ENCODE assay signal across 8 cellular contexts in the genomic region with DNA sequence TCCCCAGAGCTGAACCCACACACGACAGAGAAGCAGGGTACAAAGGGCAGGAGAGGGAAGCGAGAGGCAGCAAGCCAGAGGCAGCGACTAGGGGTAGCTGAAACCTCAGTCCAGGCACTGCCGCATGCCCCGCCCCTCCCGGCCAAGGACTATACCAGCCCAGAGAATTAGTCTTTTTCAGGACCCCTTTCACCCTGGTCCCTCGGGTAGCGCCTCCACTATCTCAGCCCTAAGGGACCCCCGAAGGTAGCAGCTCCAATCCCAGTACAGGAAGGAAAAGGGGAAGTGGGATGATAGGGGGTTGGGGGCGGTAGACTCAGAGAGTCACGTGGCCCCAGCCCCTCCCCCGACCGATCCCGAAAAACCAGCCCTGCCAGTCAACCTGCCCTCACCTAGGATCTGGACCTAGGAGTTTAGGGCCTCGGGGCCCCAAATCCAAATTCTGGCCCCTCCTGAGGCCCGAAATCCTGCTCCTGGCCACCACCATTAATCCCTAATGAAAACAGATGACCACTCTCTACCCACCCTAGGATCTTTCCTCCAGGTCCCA. TPM values are rescaled to one million over a fixed set of nuclear protein-coding genes. Genes with fewer than 3 reads are reported as not detected.
DNase-seq lines count a peak whose midpoint lies in the region; ATAC-seq, FAIRE-seq and TF ChIP-seq lines count a peak whose summit lies in the region.

No MANE protein-coding gene starts in this region.

- peak overlapping the region; percentile 100 for H3K4me3 ChIP-seq in GM12878
- peak overlapping the region; percentile 82 for H3K4me3 ChIP-seq in kidney epithelial cell (ENCODE audit: low read depth, low read length)
- H3K4me3 ChIP-seq in subcutaneous abdominal adipose tissue (ENCODE audit: low read depth in 1 of 5, low read length in 5 of 5), result peak overlapping the region; percentile 23 to 98 (median 80)

- H3K27me3 ChIP-seq in GM12878 (replicated peaks in 1 of 2; ENCODE audit: control insufficient read depth in 2 of 2, insufficient read depth in 2 of 2, low read length in 1 of 2), result no peaks in the 10 kb centered on the region
- H3K27me3 ChIP-seq in kidney epithelial cell (ENCODE audit: control insufficient read depth, insufficient read depth, low read length), result no peaks in the 10 kb centered on the region
- H3K27me3 ChIP-seq in subcutaneous abdominal adipose tissue (ENCODE audit: control insufficient read depth in 5 of 5, insufficient read depth in 4 of 5, low read length in 5 of 5), result no peaks in the 10 kb centered on the region

- intact Hi-C loops in CD14-positive monocyte (cut with micrococcal nuclease), result loop anchor here (5.0 to 10.0 kb wide), 2 partner anchors 95 to 97 kb away; partner anchors contain the start of genes HSD17B8 (in 1 of the 2), KIFC1 (in 1 of the 2), RXRB (in 1 of the 2) and SLC39A7 (in 1 of the 2)
- intact Hi-C loops in GM12878 (cut with micrococcal nuclease; ENCODE audit: unreplicated experiment), result no loop called here

- H3K36me3 ChIP-seq in GM12878 (ENCODE audit: control insufficient read depth in 2 of 2, insufficient read depth in 2 of 2, low read length in 1 of 2) (peaks cover 0 to 10% of the 10 kb centered on the region in 2 experiments), kidney epithelial cell (ENCODE audit: control insufficient read depth, insufficient read depth, low read length) (peaks cover 1% of the 10 kb centered on the region), subcutaneous abdominal adipose tissue (ENCODE audit: control insufficient read depth in 5 of 5, insufficient read depth in 5 of 5, low read length in 5 of 5) (peaks cover 0 to 51% (median 42%) of the 10 kb centered on the region in 5 donors)

- peak overlapping the region; percentile 93 for H3K4me2 ChIP-seq in GM12878 (ENCODE audit: control insufficient read depth, insufficient read depth)

- peaks cover 0 to 6% (median 0%) of the 10 kb centered on the region in 7 donors for H3K9me3 Mint-ChIP-seq in CD14-positive monocyte

- H3K27ac ChIP-seq in GM12878 (ENCODE audit: control insufficient read depth, insufficient read depth) (no peak overlapping the region), subcutaneous abdominal adipose tissue (ENCODE audit: low read depth, low read length) (peak overlapping the region; percentile 74)

- RAD21 ChIA-PET in GM12878 (lab: Charles Lee; ENCODE audit: unreplicated experiment), result interaction anchor here (0.7 to 1.0 kb wide), 7 partner anchors 9 to 211 kb away, joined by 3 to 7 read pairs (median 3); partner anchors contain the start of genes B3GALT4, PFDN6, RPS18 and VPS52

- H3K9ac ChIP-seq in GM12878 (ENCODE audit: control insufficient read depth, insufficient read depth, low read length) (peak overlapping the region; percentile 18; the same call in 1 of the 2 replicates), subcutaneous abdominal adipose tissue (ENCODE audit: low read length in 5 of 5) (peak overlapping the region; percentile 59 to 86 (median 72))

- H3K79me2 ChIP-seq in GM12878 (ENCODE audit: control insufficient read depth, insufficient read depth, low read length), result peaks cover 4% of the 10 kb centered on the region; the same call in 1 of the 2 replicates

- FAIRE-seq in GM12878 (lab: Jason Lieb, UNC), result no peak

- H3K9me3 ChIP-seq in GM12878 (replicated peaks; ENCODE audit: control insufficient read depth, insufficient read depth, low read length) (no peaks in the 10 kb centered on the region), subcutaneous abdominal adipose tissue (ENCODE audit: control insufficient read depth in 5 of 5, low read length in 5 of 5) (no peaks in the 10 kb centered on the region)

- peaks cover 47 to 61% of the 10 kb centered on the region in 2 donors for H3K36me3 Mint-ChIP-seq in CD14-positive monocyte

- H3K4me3 Mint-ChIP-seq in CD14-positive monocyte, result peak overlapping the region; percentile 100

- 3% methylated on average over 16 of the region's 16 CpGs for WGBS in GM12878 (ENCODE audit: insufficient coverage, insufficient replicate concordance, low lambda C conversion rate, missing lambda C conversion rate)

- peaks cover 11% of the 10 kb centered on the region for H3K4me1 ChIP-seq in GM12878 (ENCODE audit: control insufficient read depth, insufficient read depth, low read length)
- H3K4me1 ChIP-seq in subcutaneous abdominal adipose tissue (ENCODE audit: control insufficient read depth in 5 of 5, insufficient read depth in 5 of 5, low read length in 5 of 5), result peaks cover 2 to 41% (median 26%) of the 10 kb centered on the region in 5 donors

- DNase-seq in CD14-positive monocyte (ENCODE audit: low spot score) (no peak), HuH-7.5 (ENCODE audit: low spot score) (peak; percentile 34), GM12878 (ENCODE audit: low read depth, low spot score) (no peak), kidney epithelial cell (ENCODE audit: low read depth) (no peak), SHP77 (lab: John Stamatoyannopoulos, UW) (no peak)

- POLR2A ChIA-PET in GM12878 (lab: Charles Lee), result interaction anchor here (0.6 to 3.4 kb wide), 12 partner anchors 8 to 271 kb away, joined by 3 to 41 read pairs (median 3); partner anchors contain the start of genes B3GALT4, PFDN6, RPS18 and TAPBP

- no TSS peak for BruUV-seq in GM12878 (replicated peaks; lab: Mats Ljungman, UMichigan)

- CTCF ChIA-PET in GM12878 (lab: Yijun Ruan, JAX), result interaction anchor here (1.1 to 4.5 kb wide), 2 partner anchors 20 to 26 kb away, joined by 4 to 30 read pairs; partner anchors contain the start of genes B3GALT4, RPS18 and VPS52

- TF ChIP-seq RAD21 in GM12878 (IDR thresholded peaks at IDR 0.05; ENCODE audit: insufficient read depth, low read depth, low read length), result no peak

- in situ Hi-C loops in GM12878 (cut with MboI), result no loop called here

- H2AFZ ChIP-seq in GM12878 (ENCODE audit: control insufficient read depth, low read depth, low read length), result peak overlapping the region; percentile 54

- TF ChIP-seq POLR2A in GM12878 (IDR thresholded peaks at IDR 0.05; ENCODE audit: low read depth, low read length), result no peak

- H4K20me1 ChIP-seq in GM12878 (ENCODE audit: control insufficient read depth, insufficient read depth), result no peaks in the 10 kb centered on the region

- SMC1A ChIA-PET in GM12878 (lab: Charles Lee; ENCODE audit: uncharacterized antibody, unreplicated experiment), result interaction anchor here (0.6 to 2.1 kb wide), 6 partner anchors 8 to 21 kb away, joined by 3 to 13 read pairs (median 6); partner anchors contain the start of genes B3GALT4, PFDN6, TAPBP and WDR46

- TF ChIP-seq EP300 in GM12878 (IDR thresholded peaks at IDR 0.05; ENCODE audit: borderline replicate concordance in 1 of 2, control insufficient read depth in 1 of 2, low read depth in 2 of 2, low read length in 2 of 2), result 0 out of 4 replicates have a peak, but pooled peaks of 1 of the 2 experiments have one; percentile 11

- ATAC-seq in GM12878, result peak; percentile 30
- no peak for ATAC-seq in GM21367 (IDR thresholded peaks at IDR 0.05; ENCODE audit: unreplicated experiment)
- ATAC-seq in GM21825 (IDR thresholded peaks at IDR 0.05; ENCODE audit: unreplicated experiment), result no peak

- peaks cover 0 to 3% (median 0%) of the 10 kb centered on the region in 3 donors for H3K27me3 Mint-ChIP-seq in CD14-positive monocyte (ENCODE audit: low read depth in 3 of 3)

- peak overlapping the region; percentile 88 to 100 (median 100) for H3K27ac Mint-ChIP-seq in CD14-positive monocyte

- TF ChIP-seq CTCF in CD14-positive monocyte (IDR thresholded peaks at IDR 0.05), result no peak
- TF ChIP-seq CTCF in GM12878 (IDR thresholded peaks at IDR 0.05 in 2 of 3, conservative IDR thresholded peaks at IDR 0.05 in 1 of 3; ENCODE audit: control insufficient read depth in 2 of 3, extremely low read depth in 1 of 3, insufficient read depth in 1 of 3, low read depth in 3 of 3, low read length in 3 of 3), result no peak
- no peak for TF ChIP-seq CTCF in kidney epithelial cell (IDR thresholded peaks at IDR 0.05; ENCODE audit: insufficient read depth, low read length, poor library complexity, severe bottlenecking)

- peaks cover 44% of the 10 kb centered on the region for H3K4me1 Mint-ChIP-seq in CD14-positive monocyte

RNA-seq across cellular contexts. Expression of gene RGL2, which starts 1.3 kb away (rescaled TPM):
- polyA plus RNA-seq in CD14-positive monocyte (10 to 100 TPM; 14.9 to 15.5 TPM), GM12878 (2011; rRNA removed) (11.4 and 15.5 TPM in 2 replicates), GM12878 (2014; fragmentation: Illumina TruSeq; extraction: Trizol) (5.2 and 9.0 TPM in 2 replicates), GM12878 (2014; fragmentation: Nextera tagmentation; extraction: Ambion mirVana) (1 to 10 TPM in 1 of 2 experiments, under 1 TPM in 1; 0.84 to 2.7 TPM), GM12878 (2014; rRNA removed) (14.5 and 18.1 TPM in 2 replicates), GM12878 (2016; fragmentation: Nextera tagmentation; extraction: Ambion mirVana) (1 to 10 TPM; 5.2 to 6.5 TPM)
- 38.8 and 43.0 TPM in 2 replicates for total RNA-seq in GM12878 (2013; cell fraction: nucleolus; rRNA removed)
- total RNA-seq in GM12878 (2014; rRNA removed) (7.1 and 7.2 TPM in 2 replicates), GM12878 (2014; rRNA removed; fragmentation: Illumina TruSeq; extraction: Trizol) (5.7 and 6.9 TPM in 2 replicates), GM12878 (2021) (17.8 and 21.2 TPM in 2 replicates), kidney epithelial cell (42.3 and 45.5 TPM in 2 replicates)
- 10.6 TPM for polyA plus RNA-seq in GM12878 (2011; ENCODE audit: low read depth)
- polyA plus RNA-seq in GM12878 (2011; cell fraction: cytosol; rRNA removed), result 9.6 and 13.7 TPM in 2 replicates
- 269 and 282 TPM in 2 replicates for polyA plus RNA-seq in GM12878 (2011; cell fraction: nucleus; rRNA removed)
- 20.2 and 22.4 TPM in 2 replicates for polyA plus RNA-seq in GM12878 (2012)
- polyA minus RNA-seq in GM12878 (2011; rRNA and poly(A)+ RNA removed), result 6.0 and 19.5 TPM in 2 replicates
- 4.0 and 4.7 TPM in 2 replicates for polyA minus RNA-seq in GM12878 (2011; cell fraction: cytosol; rRNA and poly(A)+ RNA removed)
- polyA minus RNA-seq in GM12878 (2011; cell fraction: nucleus; rRNA and poly(A)+ RNA removed), result 38.9 and 53.4 TPM in 2 replicates

RNA-seq across cellular contexts. Expression of gene PFDN6, which starts 8.1 kb away (rescaled TPM):
- 10 to 100 TPM; 26.0 to 28.4 TPM for polyA plus RNA-seq in CD14-positive monocyte
- 15.0 and 16.1 TPM in 2 replicates for total RNA-seq in GM12878 (2013; cell fraction: nucleolus; rRNA removed)
- total RNA-seq in GM12878 (2014; rRNA removed), result 110 and 131 TPM in 2 replicates
- total RNA-seq in GM12878 (2014; rRNA removed; fragmentation: Illumina TruSeq; extraction: Trizol), result 134 and 141 TPM in 2 replicates
- 87.8 and 91.8 TPM in 2 replicates for total RNA-seq in GM12878 (2021)
- polyA plus RNA-seq in GM12878 (2011; ENCODE audit: low read depth), result 149 TPM
- 73.4 and 83.5 TPM in 2 replicates for polyA plus RNA-seq in GM12878 (2011; rRNA removed)
- 37.7 and 46.6 TPM in 2 replicates for polyA plus RNA-seq in GM12878 (2011; cell fraction: cytosol; rRNA removed)
- polyA plus RNA-seq in GM12878 (2011; cell fraction: nucleus; rRNA removed), result 53.0 and 60.5 TPM in 2 replicates
- polyA plus RNA-seq in GM12878 (2012), result 83.0 and 98.2 TPM in 2 replicates
- 168 and 182 TPM in 2 replicates for polyA plus RNA-seq in GM12878 (2014; fragmentation: Illumina TruSeq; extraction: Trizol)
- polyA plus RNA-seq in GM12878 (2014; fragmentation: Nextera tagmentation; extraction: Ambion mirVana), result 1 to 10 TPM; 3.1 to 5.7 TPM
- polyA plus RNA-seq in GM12878 (2014; rRNA removed), result 164 and 165 TPM in 2 replicates
- 10 to 100 TPM; 27.7 to 35.7 TPM for polyA plus RNA-seq in GM12878 (2016; fragmentation: Nextera tagmentation; extraction: Ambion mirVana)
- polyA minus RNA-seq in GM12878 (2011; rRNA and poly(A)+ RNA removed), result 20.4 and 20.6 TPM in 2 replicates
- polyA minus RNA-seq in GM12878 (2011; cell fraction: cytosol; rRNA and poly(A)+ RNA removed), result 10.8 and 12.3 TPM in 2 replicates
- polyA minus RNA-seq in GM12878 (2011; cell fraction: nucleus; rRNA and poly(A)+ RNA removed), result 25.8 and 32.7 TPM in 2 replicates
- 42.9 and 51.4 TPM in 2 replicates for total RNA-seq in kidney epithelial cell

RNA-seq across cellular contexts. Expression of gene WDR46, which starts 8.4 kb away (rescaled TPM):
- polyA plus RNA-seq in CD14-positive monocyte, result 10 to 100 TPM; 33.3 to 37.3 TPM
- total RNA-seq in GM12878 (2013; cell fraction: nucleolus; rRNA removed), result 48.9 and 51.3 TPM in 2 replicates
- 82.7 and 98.4 TPM in 2 replicates for total RNA-seq in GM12878 (2014; rRNA removed)
- total RNA-seq in GM12878 (2014; rRNA removed; fragmentation: Illumina TruSeq; extraction: Trizol), result 93.9 and 98.0 TPM in 2 replicates
- total RNA-seq in GM12878 (2021), result 90.4 and 96.4 TPM in 2 replicates
- polyA plus RNA-seq in GM12878 (2011; ENCODE audit: low read depth), result 30.0 TPM
- polyA plus RNA-seq in GM12878 (2011; rRNA removed), result 31.7 and 50.0 TPM in 2 replicates
- polyA plus RNA-seq in GM12878 (2011; cell fraction: cytosol; rRNA removed), result 55.6 and 72.4 TPM in 2 replicates
- 141 and 154 TPM in 2 replicates for polyA plus RNA-seq in GM12878 (2011; cell fraction: nucleus; rRNA removed)
- 42.3 and 52.4 TPM in 2 replicates for polyA plus RNA-seq in GM12878 (2012)
- 58.9 and 66.9 TPM in 2 replicates for polyA plus RNA-seq in GM12878 (2014; fragmentation: Illumina TruSeq; extraction: Trizol)
- 10 to 100 TPM; 10.1 to 23.5 TPM for polyA plus RNA-seq in GM12878 (2014; fragmentation: Nextera tagmentation; extraction: Ambion mirVana)
- polyA plus RNA-seq in GM12878 (2014; rRNA removed), result 75.5 and 88.6 TPM in 2 replicates
- polyA plus RNA-seq in GM12878 (2016; fragmentation: Nextera tagmentation; extraction: Ambion mirVana), result 100 to 1,000 TPM; 134 to 147 TPM
- 78.2 and 78.6 TPM in 2 replicates for polyA minus RNA-seq in GM12878 (2011; rRNA and poly(A)+ RNA removed)
- polyA minus RNA-seq in GM12878 (2011; cell fraction: cytosol; rRNA and poly(A)+ RNA removed), result 32.6 and 39.4 TPM in 2 replicates
- polyA minus RNA-seq in GM12878 (2011; cell fraction: nucleus; rRNA and poly(A)+ RNA removed), result 43.9 and 77.9 TPM in 2 replicates
- total RNA-seq in kidney epithelial cell, result 53.2 and 70.5 TPM in 2 replicates

RNA-seq across cellular contexts. Expression of gene TAPBP, which starts 16.4 kb away (rescaled TPM):
- polyA plus RNA-seq in CD14-positive monocyte (100 to 1,000 TPM; 138 to 228 TPM), GM12878 (2011; rRNA removed) (20.7 and 40.7 TPM in 2 replicates), GM12878 (2014; fragmentation: Illumina TruSeq; extraction: Trizol) (35.4 and 49.4 TPM in 2 replicates), GM12878 (2014; fragmentation: Nextera tagmentation; extraction: Ambion mirVana) (10 to 100 TPM; 14.6 to 30.0 TPM), GM12878 (2014; rRNA removed) (108 and 138 TPM in 2 replicates), GM12878 (2016; fragmentation: Nextera tagmentation; extraction: Ambion mirVana) (100 to 1,000 TPM; 107 TPM)
- 335 and 353 TPM in 2 replicates for total RNA-seq in GM12878 (2013; cell fraction: nucleolus; rRNA removed)
- total RNA-seq in GM12878 (2014; rRNA removed) (107 and 118 TPM in 2 replicates), GM12878 (2014; rRNA removed; fragmentation: Illumina TruSeq; extraction: Trizol) (44.0 and 46.7 TPM in 2 replicates), GM12878 (2021) (210 and 219 TPM in 2 replicates), kidney epithelial cell (214 and 300 TPM in 2 replicates)
- 42.0 TPM for polyA plus RNA-seq in GM12878 (2011; ENCODE audit: low read depth)
- 47.6 and 47.9 TPM in 2 replicates for polyA plus RNA-seq in GM12878 (2011; cell fraction: cytosol; rRNA removed)
- 94.4 and 126 TPM in 2 replicates for polyA plus RNA-seq in GM12878 (2011; cell fraction: nucleus; rRNA removed)
- polyA plus RNA-seq in GM12878 (2012), result 74.5 and 97.1 TPM in 2 replicates
- polyA minus RNA-seq in GM12878 (2011; rRNA and poly(A)+ RNA removed), result 29.7 and 48.2 TPM in 2 replicates
- 72.3 and 73.2 TPM in 2 replicates for polyA minus RNA-seq in GM12878 (2011; cell fraction: cytosol; rRNA and poly(A)+ RNA removed)
- 34.7 and 65.7 TPM in 2 replicates for polyA minus RNA-seq in GM12878 (2011; cell fraction: nucleus; rRNA and poly(A)+ RNA removed)

RNA-seq across cellular contexts. Expression of gene ZBTB22, which starts 20.1 kb away (rescaled TPM):
- polyA plus RNA-seq in CD14-positive monocyte, result 10 to 100 TPM; 12.2 to 16.5 TPM
- 10.5 and 11.6 TPM in 2 replicates for total RNA-seq in GM12878 (2013; cell fraction: nucleolus; rRNA removed)
- 8.9 and 9.3 TPM in 2 replicates for total RNA-seq in GM12878 (2014; rRNA removed)
- total RNA-seq in GM12878 (2014; rRNA removed; fragmentation: Illumina TruSeq; extraction: Trizol), result 5.9 and 6.2 TPM in 2 replicates
- total RNA-seq in GM12878 (2021), result 9.7 and 12.0 TPM in 2 replicates
- polyA plus RNA-seq in GM12878 (2011; ENCODE audit: low read depth), result 3.1 TPM
- 3.2 and 5.1 TPM in 2 replicates for polyA plus RNA-seq in GM12878 (2011; rRNA removed)
- polyA plus RNA-seq in GM12878 (2011; cell fraction: cytosol; rRNA removed), result 6.4 and 8.8 TPM in 2 replicates
- polyA plus RNA-seq in GM12878 (2011; cell fraction: nucleus; rRNA removed), result 10.1 and 12.3 TPM in 2 replicates
- 9.9 and 10.8 TPM in 2 replicates for polyA plus RNA-seq in GM12878 (2012)
- polyA plus RNA-seq in GM12878 (2014; fragmentation: Illumina TruSeq; extraction: Trizol), result 3.8 and 4.4 TPM in 2 replicates
- under 1 TPM; 0.11 to 0.62 TPM for polyA plus RNA-seq in GM12878 (2014; fragmentation: Nextera tagmentation; extraction: Ambion mirVana)
- polyA plus RNA-seq in GM12878 (2014; rRNA removed), result 9.8 and 9.9 TPM in 2 replicates
- 1 to 10 TPM; 4.1 to 4.5 TPM for polyA plus RNA-seq in GM12878 (2016; fragmentation: Nextera tagmentation; extraction: Ambion mirVana)
- polyA minus RNA-seq in GM12878 (2011; rRNA and poly(A)+ RNA removed), result 7.5 and 12.0 TPM in 2 replicates
- polyA minus RNA-seq in GM12878 (2011; cell fraction: cytosol; rRNA and poly(A)+ RNA removed), result 3.1 and 3.7 TPM in 2 replicates
- 5.7 and 6.2 TPM in 2 replicates for polyA minus RNA-seq in GM12878 (2011; cell fraction: nucleus; rRNA and poly(A)+ RNA removed)
- total RNA-seq in kidney epithelial cell, result 17.5 and 18.4 TPM in 2 replicates
